ENCODE assay signal across 14 cellular contexts in the genomic region with DNA sequence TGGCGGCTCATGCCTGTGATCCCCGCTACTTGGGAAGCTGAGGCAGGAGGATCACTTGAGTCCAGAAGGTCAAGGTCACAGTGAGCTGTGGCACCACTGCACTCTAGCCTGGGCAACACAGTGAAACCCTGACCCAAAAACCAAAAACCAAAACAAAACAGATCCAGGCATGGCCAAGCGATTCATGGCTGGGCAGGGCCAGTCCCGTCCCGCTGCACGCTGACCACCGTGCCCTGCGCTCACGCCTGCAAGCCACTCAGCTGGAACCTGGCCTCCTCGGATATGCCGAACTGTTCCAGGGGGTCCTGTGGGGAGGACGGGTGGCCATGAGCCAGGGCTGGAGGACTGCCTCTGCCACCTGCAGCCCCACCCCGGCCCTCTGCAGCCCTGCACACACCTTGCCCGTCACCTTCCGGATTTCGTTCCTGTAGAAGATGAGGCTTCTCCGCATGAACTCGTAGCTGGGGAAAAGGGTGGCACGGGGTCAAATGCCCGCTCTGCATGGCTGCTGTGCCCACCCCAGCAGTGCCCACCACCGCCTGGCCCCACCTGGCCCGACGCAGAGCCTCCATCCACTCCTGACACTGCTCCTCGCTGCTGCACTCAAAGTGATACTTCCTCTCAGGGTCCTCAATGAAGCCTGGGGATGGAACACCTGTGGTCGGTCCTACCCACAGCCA. TPM values are rescaled to one million over a fixed set of nuclear protein-coding genes. Genes with fewer than 3 reads are reported as not detected.
DNase-seq lines count a peak whose midpoint lies in the region; ATAC-seq and TF ChIP-seq lines count a peak whose summit lies in the region.
"Had no signal": no experiment of that assay in that cellular context is flagged by ENCODE, and none has a peak within 500 bp of the region (broad histone marks: within the 10 kb centered on the region; RNA-seq: fewer than 3 reads in every experiment).

No MANE protein-coding gene starts in this region.

- no peak overlapping the region for H3K27ac ChIP-seq in GM23338 (ENCODE audit: low read depth)
- no peak overlapping the region for H3K27ac ChIP-seq in naive thymus-derived CD4-positive, alpha-beta T cell (ENCODE audit: low read depth, low read length)
- H3K27ac ChIP-seq in left lung = peak overlapping the region in 1 of 2 donors; percentile 100

- H3K9me3 Mint-ChIP-seq in CD14-positive monocyte (no peaks in the 10 kb centered on the region), GM23338 (peaks cover 15% of the 10 kb centered on the region; the same call in 2 of the 3 replicates)
- no peaks in the 10 kb centered on the region for H3K9me3 Mint-ChIP-seq in activated naive CD8-positive, alpha-beta T cell (ENCODE audit: low read depth)
- H3K9me3 Mint-ChIP-seq in naive thymus-derived CD4-positive, alpha-beta T cell = peaks cover 0 to 11% (median 0%) of the 10 kb centered on the region in 11 donors

- H3K4me1 Mint-ChIP-seq in CD14-positive monocyte (peaks cover 36% of the 10 kb centered on the region), GM23338 (peaks cover 20% of the 10 kb centered on the region)
- H3K4me1 Mint-ChIP-seq in activated naive CD8-positive, alpha-beta T cell (ENCODE audit: low read depth) = peaks cover 31% of the 10 kb centered on the region
- peaks cover 17 to 41% (median 34%) of the 10 kb centered on the region in 7 donors for H3K4me1 Mint-ChIP-seq in naive thymus-derived CD4-positive, alpha-beta T cell

- H3K9me2 ChIP-seq in GM23338 (ENCODE audit: insufficient read depth) = no peaks in the 10 kb centered on the region

- H3K27me3 ChIP-seq in GM23338 (ENCODE audit: insufficient read depth) (no peaks in the 10 kb centered on the region), left lung (no peaks in the 10 kb centered on the region)
- H3K27me3 ChIP-seq in naive thymus-derived CD4-positive, alpha-beta T cell (ENCODE audit: control insufficient read depth in 2 of 2, insufficient read depth in 2 of 2, low read length in 2 of 2) = no peaks in the 10 kb centered on the region

- DNase-seq in CD14-positive monocyte (ENCODE audit: low spot score) (no peak), GM23338 (ENCODE audit: low spot score) (no peak), left lung (no peak), T-helper 9 cell (no peak), CD1c-positive myeloid dendritic cell (ENCODE audit: extremely low spot score) (no peak)
- DNase-seq in naive thymus-derived CD4-positive, alpha-beta T cell = no peak
- DNase-seq in activated CD4-positive, CD25-positive, alpha-beta regulatory T cell (lab: John Stamatoyannopoulos, UW) = no peak
- DNase-seq: amniotic stem cell, foreskin melanocyte, mucosa of descending colon, NCI-H1930, NCI-H82, right cardiac atrium had no signal

- POLR2A ChIA-PET in naive thymus-derived CD4-positive, alpha-beta T cell (lab: Charles Lee) = interaction anchor here (0.7 to 1.2 kb wide), 5 partner anchors 25 to 388 kb away, joined by 3 to 4 read pairs (median 3); no protein-coding TSS in a partner anchor

- peaks cover 0 to 2% (median 0%) of the 10 kb centered on the region in 3 donors for H3K27me3 Mint-ChIP-seq in CD14-positive monocyte (ENCODE audit: low read depth in 3 of 3)
- H3K27me3 Mint-ChIP-seq in GM23338 (ENCODE audit: insufficient read depth, low read depth, poor library complexity) = peaks cover 21% of the 10 kb centered on the region
- no peaks in the 10 kb centered on the region for H3K27me3 Mint-ChIP-seq in activated naive CD8-positive, alpha-beta T cell
- peaks cover 0 to 5% (median 0%) of the 10 kb centered on the region in 5 donors for H3K27me3 Mint-ChIP-seq in naive thymus-derived CD4-positive, alpha-beta T cell

- H3K36me3 Mint-ChIP-seq in CD14-positive monocyte = peaks cover 30 to 50% of the 10 kb centered on the region in 2 donors
- peaks cover 43% of the 10 kb centered on the region for H3K36me3 Mint-ChIP-seq in GM23338 (ENCODE audit: low read depth)
- H3K36me3 Mint-ChIP-seq in activated naive CD8-positive, alpha-beta T cell = peaks cover 6% of the 10 kb centered on the region
- H3K36me3 Mint-ChIP-seq in naive thymus-derived CD4-positive, alpha-beta T cell = peaks cover 0 to 16% (median 12%) of the 10 kb centered on the region in 5 donors

- H3K36me3 ChIP-seq in GM23338 (ENCODE audit: insufficient read depth) (no peaks in the 10 kb centered on the region), left lung (peaks cover 0 to 55% of the 10 kb centered on the region in 2 donors)
- peaks cover 0 to 50% (median 0%) of the 10 kb centered on the region in 3 experiments for H3K36me3 ChIP-seq in naive thymus-derived CD4-positive, alpha-beta T cell (ENCODE audit: control insufficient read depth in 2 of 3, insufficient read depth in 3 of 3, low read length in 3 of 3)

- H3F3A ChIP-seq in GM23338 (replicated peaks; ENCODE audit: low read depth) = peaks cover 21% of the 10 kb centered on the region; the same call in 1 of the 2 replicates

- ATAC-seq in GM23338 = no peak
- ATAC-seq in naive thymus-derived CD4-positive, alpha-beta T cell = no peak
- ATAC-seq in left lung = no peak
- ATAC-seq: mucosa of descending colon, right cardiac atrium had no signal

- H2AFZ ChIP-seq in GM23338 = no peak overlapping the region

- H3K4me3 Mint-ChIP-seq in CD14-positive monocyte = no peak overlapping the region
- H3K4me3 Mint-ChIP-seq in GM23338 = peak overlapping the region; percentile 98
- H3K4me3 Mint-ChIP-seq in activated naive CD8-positive, alpha-beta T cell = peak overlapping the region; percentile 99
- peak overlapping the region in 8 of 10 donors; percentile 39 to 99 (median 92) for H3K4me3 Mint-ChIP-seq in naive thymus-derived CD4-positive, alpha-beta T cell

- intact Hi-C loops in CD14-positive monocyte (cut with micrococcal nuclease) = loop anchor here in 1 of 2 donors (2.0 kb wide), 1 partner anchor 71 kb away; the partner anchor contains the start of gene DOT1L
- intact Hi-C loops in naive thymus-derived CD4-positive, alpha-beta T cell (cut with micrococcal nuclease) = no loop called here
- intact Hi-C loops in left lung (cut with DNase I) = loop anchor here in 1 of 2 donors (10.0 kb wide), 1 partner anchor 79 kb away; the partner anchor contains the start of gene AP3D1

- H3K27ac Mint-ChIP-seq in CD14-positive monocyte = peak overlapping the region in 4 of 7 donors; percentile 38 to 75 (median 60)
- peak overlapping the region; percentile 74; the same call in 1 of the 2 replicates for H3K27ac Mint-ChIP-seq in GM23338
- H3K27ac Mint-ChIP-seq in activated naive CD8-positive, alpha-beta T cell = peak overlapping the region; percentile 43
- peak overlapping the region in 8 of 9 donors; percentile 44 to 89 (median 70) for H3K27ac Mint-ChIP-seq in naive thymus-derived CD4-positive, alpha-beta T cell

- peaks cover 11% of the 10 kb centered on the region; the same call in 1 of the 2 replicates for H3K4me1 ChIP-seq in GM23338 (ENCODE audit: insufficient read depth)
- peaks cover 20 to 22% of the 10 kb centered on the region in 2 donors for H3K4me1 ChIP-seq in naive thymus-derived CD4-positive, alpha-beta T cell (ENCODE audit: control insufficient read depth in 2 of 2, insufficient read depth in 2 of 2, low read length in 2 of 2)
- peaks cover 21 to 49% of the 10 kb centered on the region in 2 donors for H3K4me1 ChIP-seq in left lung

- no peaks in the 10 kb centered on the region for H3K9me3 ChIP-seq in naive thymus-derived CD4-positive, alpha-beta T cell (ENCODE audit: control insufficient read depth in 2 of 3, low read length in 3 of 3)
- no peaks in the 10 kb centered on the region for H3K9me3 ChIP-seq in left lung
- H3K9me3 ChIP-seq: mucosa of descending colon had no signal

- no peak for TF ChIP-seq CTCF in CD14-positive monocyte (IDR thresholded peaks at IDR 0.05)
- no peak for TF ChIP-seq CTCF in GM23338 (conservative IDR thresholded peaks at IDR 0.05; ENCODE audit: low read depth in 2 of 2)
- no peak for TF ChIP-seq CTCF in left lung (IDR thresholded peaks at IDR 0.05)

- peaks cover 19% of the 10 kb centered on the region for H4K20me1 ChIP-seq in GM23338 (replicated peaks; ENCODE audit: insufficient read depth)

- H3K4me3 ChIP-seq in GM23338 (no peak overlapping the region), left lung (no peak overlapping the region)
- no peak overlapping the region for H3K4me3 ChIP-seq in naive thymus-derived CD4-positive, alpha-beta T cell (ENCODE audit: low read length)
- H3K4me3 ChIP-seq: mucosa of descending colon had no signal

- no peak overlapping the region for H3K4me2 ChIP-seq in GM23338

- peaks cover 39% of the 10 kb centered on the region for H3K79me2 ChIP-seq in GM23338 (replicated peaks; ENCODE audit: insufficient read depth)

- CTCF ChIA-PET in naive thymus-derived CD4-positive, alpha-beta T cell (lab: Charles Lee) = interaction anchor here (0.6 to 0.8 kb wide), 2 partner anchors 96 to 152 kb away, joined by 3 to 4 read pairs; no protein-coding TSS in a partner anchor

RNA-seq across cellular contexts. Expression of gene PLEKHJ1, which starts 2.4 kb away (rescaled TPM):
- polyA plus RNA-seq in CD14-positive monocyte = 10 to 100 TPM; 62.1 to 69.0 TPM
- 175 and 210 TPM in 2 replicates for total RNA-seq in GM23338 (2014; rRNA removed; shearing (Covaris generic))
- polyA plus RNA-seq in GM23338 (2016; fragmentation: Nextera tagmentation; extraction: Ambion mirVana) = 142 and 146 TPM in 2 replicates
- total RNA-seq in naive thymus-derived CD4-positive, alpha-beta T cell = 10 to 100 TPM; 32.9 to 65.0 (median 50.2) TPM
- polyA plus RNA-seq in naive thymus-derived CD4-positive, alpha-beta T cell = 100 to 1,000 TPM in 1 of 2 donors, 10 to 100 TPM in 1; 79.5 to 123 TPM
- total RNA-seq in left lung = 10 to 100 TPM; 61.1 to 74.4 TPM

RNA-seq across cellular contexts. Expression of gene SF3A2, which starts 2.9 kb away (rescaled TPM):
- 10 to 100 TPM in 1 of 2 donors, 1 to 10 TPM in 1; 8.0 to 11.6 TPM for polyA plus RNA-seq in CD14-positive monocyte
- total RNA-seq in GM23338 (2014; rRNA removed; shearing (Covaris generic)) = 79.1 and 128 TPM in 2 replicates
- 67.7 and 76.0 TPM in 2 replicates for polyA plus RNA-seq in GM23338 (2016; fragmentation: Nextera tagmentation; extraction: Ambion mirVana)
- total RNA-seq in naive thymus-derived CD4-positive, alpha-beta T cell = 100 to 1,000 TPM; 131 to 150 (median 133) TPM
- polyA plus RNA-seq in naive thymus-derived CD4-positive, alpha-beta T cell = 10 to 100 TPM; 22.3 to 34.5 TPM
- 10 to 100 TPM; 50.1 to 57.8 TPM for total RNA-seq in left lung

RNA-seq across cellular contexts. Expression of gene AMH, which starts 15.4 kb away (rescaled TPM):
- polyA plus RNA-seq in CD14-positive monocyte = not detected
- 2.6 and 6.8 TPM in 2 replicates for total RNA-seq in GM23338 (2014; rRNA removed; shearing (Covaris generic))
- 1.4 and 1.9 TPM in 2 replicates for polyA plus RNA-seq in GM23338 (2016; fragmentation: Nextera tagmentation; extraction: Ambion mirVana)
- 10 to 100 TPM in 2 of 5 experiments, 1 to 10 TPM in 2, under 1 TPM in 1; 0.37 to 12.9 (median 4.6) TPM for total RNA-seq in naive thymus-derived CD4-positive, alpha-beta T cell
- not detected for polyA plus RNA-seq in naive thymus-derived CD4-positive, alpha-beta T cell
- 1 to 10 TPM; 1.1 TPM for total RNA-seq in left lung

RNA-seq across cellular contexts. Expression of gene JSRP1, which starts 22.5 kb away (rescaled TPM):
- polyA plus RNA-seq in CD14-positive monocyte (under 1 TPM; 0.38 to 0.50 TPM), GM23338 (2016; fragmentation: Nextera tagmentation; extraction: Ambion mirVana) (3.1 and 3.7 TPM in 2 replicates)
- 2.4 and 4.5 TPM in 2 replicates for total RNA-seq in GM23338 (2014; rRNA removed; shearing (Covaris generic))
- under 1 TPM in 3 of 5 experiments, not detected in 2; 0.24 to 0.41 (median 0.27) TPM for total RNA-seq in naive thymus-derived CD4-positive, alpha-beta T cell
- polyA plus RNA-seq in naive thymus-derived CD4-positive, alpha-beta T cell = under 1 TPM in 1 of 2 donors, not detected in 1; 0.54 TPM
- total RNA-seq in left lung = 1 to 10 TPM in 1 of 2 donors, under 1 TPM in 1; 0.65 to 1.1 TPM
- total RNA-seq: right cardiac atrium had no signal

RNA-seq across cellular contexts. Expression of gene PEAK3, which starts 48.2 kb away (rescaled TPM):
- polyA plus RNA-seq in CD14-positive monocyte (1 to 10 TPM; 2.9 to 6.3 TPM), GM23338 (2016; fragmentation: Nextera tagmentation; extraction: Ambion mirVana) (not detected in 2 replicates)
- not detected in 2 replicates for total RNA-seq in GM23338 (2014; rRNA removed; shearing (Covaris generic))
- 1 to 10 TPM in 1 of 5 experiments, under 1 TPM in 3, not detected in 1; 0.14 to 3.9 (median 0.45) TPM for total RNA-seq in naive thymus-derived CD4-positive, alpha-beta T cell
- polyA plus RNA-seq in naive thymus-derived CD4-positive, alpha-beta T cell = under 1 TPM; 0.14 to 0.44 TPM
- 1 to 10 TPM; 1.0 to 8.5 TPM for total RNA-seq in left lung

Comparison
In these comparisons a context has a peak if more than half of its experiments do, and no peak if none do; other contexts are left out.
1. H3K4me3 Mint-ChIP-seq: peak in GM23338 (single experiment), activated naive CD8-positive, alpha-beta T cell (single experiment) and naive thymus-derived CD4-positive, alpha-beta T cell (8 of 10); none in CD14-positive monocyte (0 of 2).
2. Peak in every context shown above with its lines, with median percentiles within 50 percentile points of each other: H3K27ac Mint-ChIP-seq.